Comparison of ENCODE assay signal across 23 cellular contexts in genomic region chr22:26952004-26952403, GRCh38.
"Had no signal": no experiment of that assay in that cellular context is flagged by ENCODE, and none has a peak within 500 bp of the region (broad histone marks: within the 10 kb centered on the region; RNA-seq: fewer than 3 reads in every experiment).

No MANE protein-coding gene starts in this region.

- H3K4me3 ChIP-seq: left ventricle myocardium inferior, lung, ovary, prostate gland, sigmoid colon, spleen, suprapubic skin, thoracic aorta, tibial artery, upper lobe of right lung had no signal

- H3K27ac ChIP-seq: left ventricle myocardium inferior, ovary, prostate gland, sigmoid colon, spleen, suprapubic skin, thoracic aorta, tibial artery, upper lobe of right lung had no signal

- DNase-seq: hippocampal formation; islet precursor cell; left ventricle myocardium inferior; naive B cell; natural killer cell; nephron progenitor cell; ovary; right cardiac atrium; sigmoid colon; small intestine; spleen; stimulated activated CD4-positive, alpha-beta T cell treated with anti-CD3 and anti-CD28 coated beads, Interleukin-4, amount 100 ng/mL, for 24 hours; stimulated activated naive CD4-positive, alpha-beta T cell; tibial artery; trophoblast cell; upper lobe of right lung had no signal

- ATAC-seq: natural killer cell; right cardiac atrium; stimulated activated effector memory CD8-positive, alpha-beta T cell treated with anti-CD3 and anti-CD28 coated beads, Interleukin-12 subunit alpha, Interleukin-12 subunit beta, amount 100 ng/mL, for 72 hours; upper lobe of right lung had no signal

- H3K27ac Mint-ChIP-seq: mesothelial cell of epicardium; naive B cell; natural killer cell; nephron progenitor cell; stimulated activated effector memory CD8-positive, alpha-beta T cell treated with anti-CD3 and anti-CD28 coated beads, Interleukin-12 subunit alpha, Interleukin-12 subunit beta, amount 100 ng/mL, for 72 hours; stimulated activated naive CD8-positive, alpha-beta T cell treated with anti-CD3 and anti-CD28 coated beads, Interleukin-15, Interleukin-2, amounts not matched to agents 100 ng/mL and 50 ng/mL, for 24 hours had no signal

- H3K4me1 Mint-ChIP-seq: naive B cell; natural killer cell; nephron progenitor cell; stimulated activated effector memory CD8-positive, alpha-beta T cell treated with anti-CD3 and anti-CD28 coated beads, Interleukin-12 subunit alpha, Interleukin-12 subunit beta, amount 100 ng/mL, for 72 hours had no signal

- H3K36me3 ChIP-seq: left ventricle myocardium inferior, ovary, prostate gland, sigmoid colon, spleen, suprapubic skin, thoracic aorta, tibial artery, upper lobe of right lung had no signal

- H3K36me3 Mint-ChIP-seq: mesothelial cell of epicardium; naive B cell; natural killer cell; stimulated activated effector memory CD8-positive, alpha-beta T cell treated with anti-CD3 and anti-CD28 coated beads, Interleukin-12 subunit alpha, Interleukin-12 subunit beta, amount 100 ng/mL, for 72 hours had no signal

- H3K4me1 ChIP-seq: left ventricle myocardium inferior, prostate gland, tibial artery, upper lobe of right lung had no signal

- H3K4me3 Mint-ChIP-seq: mesothelial cell of epicardium; naive B cell; natural killer cell; nephron progenitor cell; stimulated activated effector memory CD8-positive, alpha-beta T cell treated with anti-CD3 and anti-CD28 coated beads, Interleukin-12 subunit alpha, Interleukin-12 subunit beta, amount 100 ng/mL, for 72 hours; stimulated activated naive CD8-positive, alpha-beta T cell treated with anti-CD3 and anti-CD28 coated beads, Interleukin-15, Interleukin-2, amounts not matched to agents 100 ng/mL and 50 ng/mL, for 24 hours had no signal

- H3K9me3 Mint-ChIP-seq: mesothelial cell of epicardium; naive B cell; natural killer cell; nephron progenitor cell; stimulated activated effector memory CD8-positive, alpha-beta T cell treated with anti-CD3 and anti-CD28 coated beads, Interleukin-12 subunit alpha, Interleukin-12 subunit beta, amount 100 ng/mL, for 72 hours; stimulated activated naive CD8-positive, alpha-beta T cell treated with anti-CD3 and anti-CD28 coated beads, Interleukin-15, Interleukin-2, amounts not matched to agents 100 ng/mL and 50 ng/mL, for 24 hours had no signal

- H3K9me3 ChIP-seq: left ventricle myocardium inferior, ovary, prostate gland, sigmoid colon, spleen, suprapubic skin, thoracic aorta, tibial artery, upper lobe of right lung had no signal

- H3K27me3 ChIP-seq: ovary, sigmoid colon, tibial artery had no signal
